Comparison of ENCODE assay signal across 37 cellular contexts in the genomic region with DNA sequence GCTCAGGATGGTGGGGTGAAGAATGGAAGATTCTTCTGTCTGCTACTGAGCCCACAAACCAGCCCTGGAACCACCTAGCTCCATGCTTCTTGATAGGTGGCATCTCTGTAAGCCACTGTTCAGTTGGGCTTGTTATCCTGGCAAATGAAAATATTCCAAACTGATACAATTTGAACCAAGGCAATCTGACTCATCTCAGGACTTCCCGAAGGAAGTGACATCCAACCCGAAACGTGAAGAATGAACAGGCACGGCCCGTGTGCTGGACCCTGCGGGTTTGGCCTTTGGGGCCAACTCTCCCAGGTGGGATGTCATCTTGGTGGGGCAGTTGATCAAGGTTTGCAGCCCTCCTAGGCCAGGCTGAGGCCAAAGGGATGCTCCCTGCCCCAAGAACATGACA.
DNase-seq lines count a peak whose midpoint lies in the region; ATAC-seq, FAIRE-seq and TF ChIP-seq lines count a peak whose summit lies in the region.
"Had no signal": no experiment of that assay in that cellular context is flagged by ENCODE, and none has a peak within 500 bp of the region (broad histone marks: within the 10 kb centered on the region; RNA-seq: fewer than 3 reads in every experiment).

No MANE protein-coding gene starts in this region.

- H3K27me3 Mint-ChIP-seq in activated naive CD8-positive, alpha-beta T cell, result no peaks in the 10 kb centered on the region
- H3K27me3 Mint-ChIP-seq in activated naive CD8-positive, alpha-beta T cell treated with anti-CD3 and anti-CD28 coated beads for 36 hours, result no peaks in the 10 kb centered on the region
- H3K27me3 Mint-ChIP-seq: progenitor cell of endocrine pancreas; stimulated activated naive B cell treated with anti-CD40 and anti-IgM and Interleukin-4, amounts not matched to agents 10 μg/mL and 1 μg/mL and 100 μg/mL, for 72 hours had no signal

- no peak for FAIRE-seq in endothelial cell of umbilical vein (lab: Jason Lieb, UNC)
- FAIRE-seq: A549, endometrium had no signal

- H3K4me3 ChIP-seq in endothelial cell of umbilical vein (replicated peaks in 1 of 3; ENCODE audit: insufficient read depth in 1 of 3, low read depth in 1 of 3, low read length in 3 of 3) (no peak overlapping the region), upper lobe of left lung (no peak overlapping the region)
- H3K4me3 ChIP-seq: A549, colonic mucosa, gastroesophageal sphincter, left lung, MG63, PC-9, vagina had no signal

- POLR2A ChIA-PET in endothelial cell of umbilical vein (lab: Charles Lee), result no interaction called here

- no peak for DNase-seq in activated naive CD8-positive, alpha-beta T cell treated with anti-CD3 and anti-CD28 coated beads for 36 hours
- DNase-seq in endothelial cell of umbilical vein (ENCODE audit: low read depth, low spot score), result peak; percentile 26
- no peak for DNase-seq in DMS153 treated with DMSO at 0.1 percent for 48 hours (lab: John Stamatoyannopoulos, UW; ENCODE audit: unreplicated experiment)
- no peak for DNase-seq in activated naive CD4-positive, alpha-beta T cell treated with Interleukin-2 at 50 U/mL for 16 hours
- DNase-seq in upper lobe of left lung, result no peak
- DNase-seq: activated gamma-delta T cell treated with Interleukin-2 at 50 U/mL for 16 hours; activated T-cell treated with anti-CD3 and anti-CD28 coated beads for 4 hours; AML-193; amniotic stem cell; Caco-2; colonic mucosa; DMS79 treated with DMSO at 0.1 percent for 48 hours; GF-D8; immature natural killer cell; KG1; left lung; mesendoderm; NCI-H1105 treated with DMSO at 0.1 percent for 48 hours; NCI-H1930; NCI-H524 treated with DMSO at 0.1 percent for 48 hours; NK-92 treated with Interleukin-12 subunit alpha and Interleukin-12 subunit beta, amount 100 ng/mL, for 24 hours; PC-9; Right ventricle myocardium superior; stimulated activated CD4-positive, alpha-beta T cell treated with anti-CD3 and anti-CD28 coated beads, Interleukin-4, amount 100 ng/mL, for 24 hours; stimulated activated naive B cell treated with anti-CD40 and anti-IgM and Interleukin-4, amounts not matched to agents 10 μg/mL and 1 μg/mL and 100 μg/mL, for 72 hours; T-helper 9 cell had no signal

- H3K27me3 ChIP-seq in endothelial cell of umbilical vein (ENCODE audit: control insufficient read depth in 2 of 2, insufficient read depth in 2 of 2, low read length in 2 of 2) (no peaks in the 10 kb centered on the region), upper lobe of left lung (no peaks in the 10 kb centered on the region)
- H3K27me3 ChIP-seq: colonic mucosa, gastroesophageal sphincter, left lung, MG63, neutrophil, vagina had no signal

- no peak for TF ChIP-seq EP300 in upper lobe of left lung (IDR thresholded peaks at IDR 0.05)

- dilution Hi-C loops in endothelial cell of umbilical vein (cut with MboI; ENCODE audit: extremely low pct_ligation_motif_present, low sequenced_read_pairs), result loop anchor here (25.0 kb wide), 1 partner anchor 245 kb away; a partner anchor contains a TSS

- no peaks in the 10 kb centered on the region for H4K20me1 ChIP-seq in endothelial cell of umbilical vein (replicated peaks; ENCODE audit: control insufficient read depth, extremely low read depth, insufficient read depth, low read length)

- WGBS in upper lobe of left lung, 2 donors, result 82 to 93% methylated on average over 6 of the region's 6 CpGs

- ATAC-seq in upper lobe of left lung (ENCODE audit: low FRiP score in 2 of 2), result no peak
- ATAC-seq: A549; stimulated activated naive B cell treated with anti-CD40 and anti-IgM and Interleukin-4, amounts not matched to agents 10 μg/mL and 1 μg/mL and 100 μg/mL, for 72 hours; WTC11 had no signal

- H3K9ac ChIP-seq in endothelial cell of umbilical vein (replicated peaks; ENCODE audit: extremely low read depth, insufficient read depth, low read length), result no peak overlapping the region

- peaks cover 34% of the 10 kb centered on the region for H3K4me1 ChIP-seq in endothelial cell of umbilical vein (ENCODE audit: control insufficient read depth, extremely low read depth, insufficient read depth, low read length)
- peaks cover 0 to 7% (median 0%) of the 10 kb centered on the region in 4 donors for H3K4me1 ChIP-seq in upper lobe of left lung
- H3K4me1 ChIP-seq: A549, Caco-2, colonic mucosa had no signal

- H3K36me3 ChIP-seq in endothelial cell of umbilical vein (ENCODE audit: control insufficient read depth in 2 of 2, extremely low read depth in 1 of 2, insufficient read depth in 2 of 2, low read length in 2 of 2) (peaks cover 0 to 13% of the 10 kb centered on the region in 2 experiments), upper lobe of left lung (peaks cover 0 to 50% (median 15%) of the 10 kb centered on the region in 4 donors)
- H3K36me3 ChIP-seq: colonic mucosa, MG63, vagina had no signal

- peak overlapping the region; percentile 81 for H3K27ac ChIP-seq in angular gyrus (ENCODE audit: low read depth, low read length)
- peak overlapping the region; percentile 57 for H3K27ac ChIP-seq in endothelial cell of umbilical vein (ENCODE audit: insufficient read depth, low read depth, low read length)
- H3K27ac ChIP-seq in temporal lobe (ENCODE audit: low read depth, low read length), result peak overlapping the region; percentile 87
- H3K27ac ChIP-seq in upper lobe of left lung, result no peak overlapping the region
- H3K27ac ChIP-seq: A549, colonic mucosa, left lung, neutrophil, PC-9, vagina had no signal

- no TSS peak for BruUV-seq in endothelial cell of umbilical vein (replicated peaks; lab: Mats Ljungman, UMichigan)

- H3K9me1 ChIP-seq in endothelial cell of umbilical vein (replicated peaks; ENCODE audit: control insufficient read depth, extremely low read depth, insufficient read depth, low read length), result no peaks in the 10 kb centered on the region

- H3K4me1 Mint-ChIP-seq in activated naive CD8-positive, alpha-beta T cell (ENCODE audit: low read depth), result no peaks in the 10 kb centered on the region
- H3K4me1 Mint-ChIP-seq in activated naive CD8-positive, alpha-beta T cell treated with anti-CD3 and anti-CD28 coated beads for 36 hours, result peaks cover 2% of the 10 kb centered on the region
- H3K4me1 Mint-ChIP-seq: WTC11 had no signal

- intact Hi-C loops in endothelial cell of umbilical vein (cut with micrococcal nuclease), result no loop called here

- peak overlapping the region; percentile 66 for H3K27ac Mint-ChIP-seq in activated naive CD8-positive, alpha-beta T cell
- no peak overlapping the region for H3K27ac Mint-ChIP-seq in activated naive CD8-positive, alpha-beta T cell treated with anti-CD3 and anti-CD28 coated beads for 36 hours

- H2AFZ ChIP-seq in endothelial cell of umbilical vein (ENCODE audit: low read depth, low read length), result no peak overlapping the region
- H2AFZ ChIP-seq: PC-9 had no signal

- CTCF ChIA-PET in endothelial cell of umbilical vein (lab: Charles Lee), result interaction anchor here (0.9 to 5.3 kb wide), 7 partner anchors 10 to 237 kb away, joined by 3 to 26 read pairs (median 6); no protein-coding TSS in a partner anchor

- H3K9me3 ChIP-seq in endothelial cell of umbilical vein (replicated peaks; ENCODE audit: control insufficient read depth, insufficient read depth, low read length) (no peaks in the 10 kb centered on the region), upper lobe of left lung (no peaks in the 10 kb centered on the region)
- H3K9me3 ChIP-seq: colonic mucosa, gastroesophageal sphincter, left lung, MG63, neutrophil, vagina had no signal

- no peak overlapping the region for H3K4me2 ChIP-seq in endothelial cell of umbilical vein (ENCODE audit: insufficient read depth, low read length)
- H3K4me2 ChIP-seq: A549, PC-9 had no signal

- no peaks in the 10 kb centered on the region for H3K79me2 ChIP-seq in endothelial cell of umbilical vein (ENCODE audit: control insufficient read depth, insufficient read depth, low read length)

- TF ChIP-seq CTCF in endothelial cell of umbilical vein (IDR thresholded peaks at IDR 0.05; ENCODE audit: extremely low read depth in 1 of 2, insufficient read depth in 1 of 2, low read depth in 1 of 2, low read length in 2 of 2), result no peak
- no peak for TF ChIP-seq CTCF in upper lobe of left lung (IDR thresholded peaks at IDR 0.05)

- peaks cover 6% of the 10 kb centered on the region for H3K36me3 Mint-ChIP-seq in activated naive CD8-positive, alpha-beta T cell
- peaks cover 28% of the 10 kb centered on the region for H3K36me3 Mint-ChIP-seq in activated naive CD8-positive, alpha-beta T cell treated with anti-CD3 and anti-CD28 coated beads for 36 hours

- no peak overlapping the region for H3K4me3 Mint-ChIP-seq in activated naive CD8-positive, alpha-beta T cell
- H3K4me3 Mint-ChIP-seq in activated naive CD8-positive, alpha-beta T cell treated with anti-CD3 and anti-CD28 coated beads for 36 hours, result no peak overlapping the region
- H3K4me3 Mint-ChIP-seq: immature natural killer cell; stimulated activated naive B cell treated with anti-CD40 and anti-IgM and Interleukin-4, amounts not matched to agents 10 μg/mL and 1 μg/mL and 100 μg/mL, for 72 hours; WTC11 had no signal

- no peaks in the 10 kb centered on the region for H3K9me3 Mint-ChIP-seq in activated naive CD8-positive, alpha-beta T cell (ENCODE audit: low read depth)
- H3K9me3 Mint-ChIP-seq in activated naive CD8-positive, alpha-beta T cell treated with anti-CD3 and anti-CD28 coated beads for 36 hours, result no peaks in the 10 kb centered on the region
- H3K9me3 Mint-ChIP-seq: immature natural killer cell had no signal

- TF ChIP-seq POLR2A in endothelial cell of umbilical vein (IDR thresholded peaks at IDR 0.05; ENCODE audit: low read depth, low read length) (no peak), upper lobe of left lung (IDR thresholded peaks at IDR 0.05) (no peak)

TF ChIP-seq in endothelial cell of umbilical vein, 7 proteins besides CTCF, POLR2A, EP300 and RAD21:
- TF ChIP-seq FOS (IDR thresholded peaks at IDR 0.05; ENCODE audit: borderline replicate concordance, insufficient read depth, low read length) (no peak), JUN (IDR thresholded peaks at IDR 0.05; ENCODE audit: borderline replicate concordance, insufficient read depth, insufficient read length, low read depth) (peak; percentile 4)
TF ChIP-seq in endothelial cell of umbilical vein: peak in this region for 1.

Comparison
In these comparisons a context has a peak if more than half of its experiments do, and no peak if none do; other contexts are left out.
1. H3K27ac ChIP-seq: peak in angular gyrus (single experiment), endothelial cell of umbilical vein (single experiment) and temporal lobe (single experiment); none in upper lobe of left lung (0 of 4).